1 cellular context compared by ENCODE assay signal in genomic region chr11:1640076-1640946, GRCh38.
TF ChIP-seq lines count a peak whose summit lies in the region.

No MANE protein-coding gene starts in this region.

TF ChIP-seq in H1, 55 proteins besides CTCF, POLR2A, EP300 and RAD21:
- TF ChIP-seq SIX5 (IDR thresholded peaks at IDR 0.05; ENCODE audit: low read depth, low read length) (no peak), CEBPB (IDR thresholded peaks at IDR 0.05; ENCODE audit: low read depth, low read length) (no peak), MAX (IDR thresholded peaks at IDR 0.05) (peak; percentile 49; the same call in 1 of the 2 replicates), GTF2F1 (IDR thresholded peaks at IDR 0.05; ENCODE audit: borderline replicate concordance, low read depth, low read length) (no peak), TCF12 (IDR thresholded peaks at IDR 0.05; ENCODE audit: low read depth, low read length) (no peak), YY1 (IDR thresholded peaks at IDR 0.05; ENCODE audit: low read depth, low read length) (0 out of 2 replicates have a peak, but pooled peaks have one; percentile 12), RBBP5 (IDR thresholded peaks at IDR 0.05; ENCODE audit: borderline replicate concordance, low read depth, low read length) (no peak), SP2 (IDR thresholded peaks at IDR 0.05; ENCODE audit: low read length) (no peak), GABPA (IDR thresholded peaks at IDR 0.05; ENCODE audit: borderline replicate concordance, insufficient read depth, low read length) (peak; percentile 82; the same call in 1 of the 2 replicates)
